ENCODE assay signal across 13 cellular contexts in the genomic region with DNA sequence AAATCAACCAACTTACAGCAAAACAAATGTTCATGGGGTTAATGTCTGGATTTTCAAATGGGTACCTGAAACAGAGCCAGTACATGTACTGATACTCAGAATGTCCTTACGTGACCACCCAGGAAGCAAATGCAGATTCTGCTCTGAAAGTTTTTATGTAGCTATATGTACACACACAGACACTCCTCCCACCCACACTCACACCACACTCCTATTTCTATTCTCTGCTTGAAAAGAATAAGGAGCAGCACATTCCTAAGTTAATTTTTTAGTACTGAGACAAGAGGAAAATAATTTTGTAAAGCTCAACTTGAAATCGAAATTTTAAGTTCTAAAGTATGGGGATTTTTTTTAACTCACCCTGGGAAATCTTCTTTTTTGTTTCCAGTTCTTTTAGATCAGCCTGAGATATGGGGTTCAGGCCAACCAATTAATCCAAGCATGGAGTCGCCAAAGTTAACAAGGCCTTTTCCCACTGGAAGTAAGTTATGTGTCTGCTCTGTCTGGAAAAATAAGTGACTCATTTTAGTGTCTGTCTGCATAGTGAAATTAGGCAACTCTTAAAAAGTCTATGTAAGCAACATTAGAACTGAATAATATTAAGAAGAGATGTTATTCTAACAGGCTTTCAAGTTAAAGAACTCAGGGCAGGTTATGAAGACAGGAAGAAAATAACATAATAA.
DNase-seq lines count a peak whose midpoint lies in the region; ATAC-seq and TF ChIP-seq lines count a peak whose summit lies in the region.
"Had no signal": no experiment of that assay in that cellular context is flagged by ENCODE, and none has a peak within 500 bp of the region (broad histone marks: within the 10 kb centered on the region; RNA-seq: fewer than 3 reads in every experiment).

No MANE protein-coding gene starts in this region.

- no peak for ATAC-seq in HG03354 (IDR thresholded peaks at IDR 0.05; ENCODE audit: poor library complexity, severe bottlenecking, unreplicated experiment)
- ATAC-seq: stimulated activated effector memory CD8-positive, alpha-beta T cell treated with anti-CD3 and anti-CD28 coated beads, Interleukin-12 subunit alpha, Interleukin-12 subunit beta, amount 100 ng/mL, for 72 hours had no signal

- POLR2A ChIA-PET in BJ (lab: Charles Lee): no interaction called here

- no peak for TF ChIP-seq CTCF in BJ (IDR thresholded peaks at IDR 0.05; ENCODE audit: insufficient read depth, low read depth, low read length)

- H3K36me3 ChIP-seq in BJ (ENCODE audit: control insufficient read depth, insufficient read depth, low read length): peaks cover 4% of the 10 kb centered on the region; the same call in 1 of the 2 replicates

- peak; percentile 89 for DNase-seq in BJ (ENCODE audit: low read depth)
- DNase-seq in amniotic epithelial cell (ENCODE audit: low read depth): peak; percentile 93
- DNase-seq in glomerular visceral epithelial cell (ENCODE audit: extremely low spot score): peak; percentile 60
- peak; percentile 98 for DNase-seq in renal cortical epithelial cell (ENCODE audit: low read depth)
- no peak for DNase-seq in HuH-7 (ENCODE audit: low spot score)
- no peak for DNase-seq in NCI-H1417 (lab: John Stamatoyannopoulos, UW)
- DNase-seq in NCI-H446 (lab: John Stamatoyannopoulos, UW): no peak
- DNase-seq: activated CD4-positive, CD25-positive, alpha-beta regulatory T cell treated with anti-CD3 and anti-CD28 coated beads, Interleukin-2, amount 50 U/mL, for 72 hours; activated effector memory CD4-positive, alpha-beta T cell treated with Interleukin-2 at 50 U/mL for 16 hours; CD4-positive, CD25-positive, alpha-beta regulatory T cell; stimulated activated CD4-positive, alpha-beta T cell treated with anti-CD3 and anti-CD28 coated beads, Interleukin-12 subunit alpha, Interleukin-12 subunit beta, amount 100 ng/mL, for 4 hours had no signal

- H3K4me3 ChIP-seq in BJ (ENCODE audit: low read depth, low read length): no peak overlapping the region

- CTCF ChIA-PET in BJ (lab: Yijun Ruan, JAX): interaction anchor here (0.7 to 1.3 kb wide), 4 partner anchors 22 to 1606 kb away, joined by 3 read pairs; no protein-coding TSS in a partner anchor

- H3K27me3 ChIP-seq in BJ (ENCODE audit: control insufficient read depth, insufficient read depth, low read length): no peaks in the 10 kb centered on the region

Comparison
In these comparisons a context has a peak if more than half of its experiments do, and no peak if none do; other contexts are left out.
1. DNase-seq: peak in BJ (single experiment), amniotic epithelial cell (single experiment), glomerular visceral epithelial cell (single experiment) and renal cortical epithelial cell (single experiment); none in HuH-7 (single experiment), NCI-H1417 (0 of 3) and NCI-H446 (0 of 2).